Comparison of ENCODE assay signal across 19 cellular contexts in the genomic region with DNA sequence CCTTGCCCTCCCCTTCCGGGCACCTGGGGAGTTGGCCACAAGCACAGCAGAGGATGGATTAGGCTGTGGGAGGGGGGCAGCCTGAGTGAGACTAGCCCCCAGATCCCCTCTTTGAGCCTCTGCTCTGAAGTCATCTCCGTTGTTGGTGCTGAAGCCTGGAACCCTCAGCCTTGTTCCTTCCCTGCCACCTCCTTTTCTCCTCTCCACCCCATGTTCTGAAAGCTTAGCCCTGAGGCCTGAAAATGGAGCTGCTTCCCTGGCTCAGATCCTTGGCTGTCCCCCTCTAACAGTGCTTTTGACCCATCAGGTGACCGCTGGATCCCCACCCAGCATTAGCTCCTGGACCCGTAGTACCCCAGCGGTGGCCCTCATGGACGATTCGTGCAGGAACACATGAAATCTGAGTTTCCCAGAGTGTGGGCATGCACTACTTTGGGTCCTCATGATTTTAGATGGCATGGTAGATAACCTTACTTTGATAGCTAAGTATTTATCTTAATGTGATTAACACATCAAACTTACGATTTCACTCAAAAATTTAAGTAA. TPM values are rescaled to one million over a fixed set of nuclear protein-coding genes. Genes with fewer than 3 reads are reported as not detected.
"Had no signal": no experiment of that assay in that cellular context is flagged by ENCODE, and none has a peak within 500 bp of the region (broad histone marks: within the 10 kb centered on the region; RNA-seq: fewer than 3 reads in every experiment).

No MANE protein-coding gene starts in this region.

- H3K27me3 ChIP-seq: heart right ventricle, transverse colon had no signal

- H3K9me3 ChIP-seq: heart right ventricle, prostate gland, SK-N-SH, transverse colon had no signal

- DNase-seq: activated CD4-positive, alpha-beta T cell treated with anti-CD3 and anti-CD28 coated beads, Interleukin-2, amount 10 ng/mL, durations not matched to agents 7 days and 5 days; activated CD8-positive, alpha-beta T cell treated with anti-CD3 and anti-CD28 coated beads for 36 hours; activated naive CD4-positive, alpha-beta T cell treated with Interleukin-2 at 50 U/mL for 16 hours; activated naive CD8-positive, alpha-beta T cell treated with anti-CD3 and anti-CD28 coated beads for 36 hours; activated T-cell treated with anti-CD3 and anti-CD28 coated beads, Interleukin-2, amount 50 U/mL, for 4 hours; heart right ventricle; kidney; midbrain; right cardiac atrium; SK-N-SH; stimulated activated CD4-positive, alpha-beta T cell treated with anti-CD3 and anti-CD28 coated beads, Interleukin-12 subunit alpha, Interleukin-12 subunit beta, amount 100 ng/mL, for 4 hours; stimulated activated naive CD8-positive, alpha-beta T cell treated with anti-CD3 and anti-CD28 coated beads, Interleukin-15, amount 100 ng/mL, for 72 hours; T-helper 2 cell; transverse colon had no signal

- H3K27ac ChIP-seq: coronary artery, prostate gland had no signal

- H3K4me1 ChIP-seq: prostate gland, transverse colon had no signal

- H3K36me3 ChIP-seq: heart right ventricle, prostate gland, transverse colon had no signal

- ATAC-seq: activated CD4-positive, CD25-positive, alpha-beta regulatory T cell treated with anti-CD3 and anti-CD28 coated beads, Interleukin-2, amount 50 U/mL, for 24 hours; activated CD8-positive, alpha-beta T cell treated with anti-CD3 and anti-CD28 coated beads for 36 hours; activated T-cell treated with anti-CD3 and anti-CD28 coated beads, Interleukin-2, amount 50 U/mL, for 4 hours; left lobe of liver; right cardiac atrium; stimulated activated naive CD8-positive, alpha-beta T cell treated with anti-CD3 and anti-CD28 coated beads, Interleukin-15, amount 100 ng/mL, for 72 hours had no signal

- H3K4me3 ChIP-seq: coronary artery, heart right ventricle, prostate gland, transverse colon had no signal

RNA-seq across cellular contexts. Expression of gene ANGPTL2, which starts 21.6 kb away (rescaled TPM):
- total RNA-seq: activated CD4-positive, alpha-beta T cell treated with anti-CD3 and anti-CD28 coated beads, Interleukin-2, amount 10 ng/mL, durations not matched to agents 7 days and 5 days; activated CD8-positive, alpha-beta T cell treated with anti-CD3 and anti-CD28 coated beads for 36 hours; activated naive CD8-positive, alpha-beta T cell treated with anti-CD3 and anti-CD28 coated beads for 36 hours; natural killer cell treated with Interleukin-12 subunit alpha and Interleukin-12 subunit beta and Interleukin-15 and Interleukin-18, amount 100 ng/mL, for 72 hours had no signal
